ENCODE assay signal across 12 cellular contexts in the genomic region with DNA sequence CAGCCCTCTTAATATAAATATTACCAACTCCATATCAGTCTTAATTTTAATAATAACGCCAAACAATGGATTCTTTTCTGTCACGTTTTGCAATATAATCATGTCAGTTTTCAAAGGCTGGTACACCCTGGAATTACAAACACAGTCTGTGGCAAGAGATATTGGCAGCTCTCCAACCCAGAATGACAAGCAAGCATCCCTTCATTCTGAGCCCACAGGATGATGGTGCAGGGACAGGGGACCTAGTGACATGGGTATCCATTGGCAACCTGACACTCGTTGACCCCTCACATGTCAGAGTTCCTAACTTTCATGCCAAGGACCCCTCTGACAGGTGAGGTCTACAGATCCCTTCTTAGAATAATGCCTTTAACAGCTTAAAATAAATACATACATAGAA.
DNase-seq lines count a peak whose midpoint lies in the region; ATAC-seq and TF ChIP-seq lines count a peak whose summit lies in the region.
"Had no signal": no experiment of that assay in that cellular context is flagged by ENCODE, and none has a peak within 500 bp of the region (broad histone marks: within the 10 kb centered on the region; RNA-seq: fewer than 3 reads in every experiment).

No MANE protein-coding gene starts in this region.

- H3K27me3 Mint-ChIP-seq in CD14-positive monocyte (ENCODE audit: low read depth in 3 of 3): peaks cover 0 to 2% (median under 1%) of the 10 kb centered on the region in 3 donors

- no peaks in the 10 kb centered on the region for H3K27me3 ChIP-seq in IMR-90 (ENCODE audit: control insufficient read depth, insufficient read depth, low read length)
- no peaks in the 10 kb centered on the region for H3K27me3 ChIP-seq in hepatocyte
- H3K27me3 ChIP-seq: body of pancreas had no signal

- DNase-seq in CD14-positive monocyte (ENCODE audit: low spot score) (peak; percentile 64), IMR-90 (no peak), NOMO-1 treated with DMSO at 0.1 percent for 48 hours (lab: John Stamatoyannopoulos, UW; ENCODE audit: unreplicated experiment) (peak; percentile 36), hepatocyte (ENCODE audit: low spot score) (peak; percentile 38), 8988T (no peak), GM13976 (ENCODE audit: low spot score) (no peak)
- DNase-seq: activated CD8-positive, alpha-beta memory T cell treated with anti-CD3 and anti-CD28 coated beads, Interleukin-2, amount 50 U/mL, for 48 hours; body of pancreas; GOT3; T-helper 1 cell had no signal

- H4K8ac ChIP-seq in IMR-90 (ENCODE audit: low read depth in 2 of 2, low read length in 2 of 2): no peak overlapping the region

- no peak overlapping the region for H3K23ac ChIP-seq in IMR-90 (ENCODE audit: low read depth, low read length)

- H2AFZ ChIP-seq in IMR-90 (replicated peaks; ENCODE audit: low read length, poor library complexity) (no peak overlapping the region), hepatocyte (no peak overlapping the region)

- no peak overlapping the region for H4K5ac ChIP-seq in IMR-90 (ENCODE audit: low read depth, low read length)

- no peak overlapping the region for H3K4me2 ChIP-seq in IMR-90 (ENCODE audit: low read depth, low read length)
- H3K4me2 ChIP-seq in hepatocyte: no peak overlapping the region

- H3K36me3 Mint-ChIP-seq in CD14-positive monocyte: no peaks in the 10 kb centered on the region

- WGBS in IMR-90 (ENCODE audit: extremely low coverage in 2 of 2, insufficient read length in 1 of 2), 2 experiments: 25% methylated on average over 2 of the region's 3 CpGs; no CpG with 5 or more reads in 1 of the 2 experiments
- 83% methylated on average over 3 of the region's 3 CpGs for WGBS in hepatocyte (ENCODE audit: low lambda C conversion rate, missing lambda C conversion rate)

- no peak overlapping the region for H3K4me3 ChIP-seq in IMR-90 (ENCODE audit: insufficient read depth, low read depth, low read length)
- H3K4me3 ChIP-seq in hepatocyte: no peak overlapping the region
- H3K4me3 ChIP-seq: body of pancreas had no signal

- H3K4me1 ChIP-seq in IMR-90 (ENCODE audit: control insufficient read depth, insufficient read depth, low read length) (peaks cover 23% of the 10 kb centered on the region), hepatocyte (ENCODE audit: insufficient read depth) (peaks cover 50% of the 10 kb centered on the region)

- in situ Hi-C loops in IMR-90 (cut with MboI; ENCODE audit: low sequenced_read_pairs) (no loop called here), GM13976 (cut with MboI; ENCODE audit: low sequenced_read_pairs, unreplicated experiment) (no loop called here)

- TF ChIP-seq POLR2A in IMR-90 (IDR thresholded peaks at IDR 0.05; ENCODE audit: low read depth, low read length): no peak

- POLR2A ChIA-PET in IMR-90 (lab: Charles Lee; ENCODE audit: unreplicated experiment): no interaction called here

- no peak overlapping the region for H4K91ac ChIP-seq in IMR-90 (ENCODE audit: insufficient read depth, low read depth, low read length)

- H3K4me3 Mint-ChIP-seq in CD14-positive monocyte: no peak overlapping the region

- no peak overlapping the region for H2BK5ac ChIP-seq in IMR-90 (ENCODE audit: low read depth, low read length, poor library complexity, severe bottlenecking)

- H3K27ac ChIP-seq in IMR-90 (ENCODE audit: insufficient read depth, low read length): no peak overlapping the region
- H3K27ac ChIP-seq in hepatocyte: no peak overlapping the region

- peaks cover 0 to 2% (median 0%) of the 10 kb centered on the region in 7 donors for H3K9me3 Mint-ChIP-seq in CD14-positive monocyte

- intact Hi-C loops in CD14-positive monocyte (cut with micrococcal nuclease): no loop called here
- intact Hi-C loops in IMR-90 (cut with micrococcal nuclease): no loop called here

- CTCF ChIA-PET in IMR-90 (lab: Yijun Ruan, JAX): no interaction called here

- H3K14ac ChIP-seq in IMR-90 (replicated peaks; ENCODE audit: low read depth, low read length): no peak overlapping the region

- ATAC-seq in IMR-90 (ENCODE audit: low read depth): no peak
- no peak for ATAC-seq in GM21367 (IDR thresholded peaks at IDR 0.05; ENCODE audit: unreplicated experiment)
- ATAC-seq in HG03135 (IDR thresholded peaks at IDR 0.05; ENCODE audit: unreplicated experiment): no peak
- ATAC-seq: body of pancreas had no signal

- H3K9me3 ChIP-seq in IMR-90 (ENCODE audit: control insufficient read depth, insufficient read depth, low read length) (no peaks in the 10 kb centered on the region), hepatocyte (ENCODE audit: low read depth) (no peaks in the 10 kb centered on the region)
- H3K9me3 ChIP-seq: body of pancreas had no signal

- TF ChIP-seq RAD21 in IMR-90 (IDR thresholded peaks at IDR 0.05; ENCODE audit: low read length): no peak

- H3K9ac ChIP-seq in IMR-90 (ENCODE audit: low read depth, low read length): no peak overlapping the region

- no peaks in the 10 kb centered on the region for H3K9me2 ChIP-seq in hepatocyte (replicated peaks; ENCODE audit: insufficient read depth)

- BruUV-seq in IMR-90 (replicated peaks; lab: Mats Ljungman, UMichigan): no TSS peak

- H2AK5ac ChIP-seq in IMR-90 (ENCODE audit: low read depth, low read length): peak overlapping the region; percentile 86; the same call in 1 of the 2 replicates

- H3K79me2 ChIP-seq in hepatocyte: no peaks in the 10 kb centered on the region

- peaks cover 29% of the 10 kb centered on the region for H3K4me1 Mint-ChIP-seq in CD14-positive monocyte

- H2BK15ac ChIP-seq in IMR-90 (ENCODE audit: low read depth, low read length): peak overlapping the region; percentile 54; the same call in 1 of the 3 replicates

- TF ChIP-seq CTCF in CD14-positive monocyte (IDR thresholded peaks at IDR 0.05) (no peak), IMR-90 (conservative IDR thresholded peaks at IDR 0.05; ENCODE audit: low read depth, low read length) (no peak), hepatocyte (IDR thresholded peaks at IDR 0.05; ENCODE audit: poor library complexity) (no peak), GM13976 (IDR thresholded peaks at IDR 0.05; ENCODE audit: borderline replicate concordance, control extremely low read depth, extremely low read depth, insufficient read depth, missing control alignments) (no peak)

- H3K36me3 ChIP-seq in IMR-90 (ENCODE audit: control insufficient read depth, insufficient read depth, low read length) (no peaks in the 10 kb centered on the region), hepatocyte (replicated peaks; ENCODE audit: insufficient read depth, low read depth) (no peaks in the 10 kb centered on the region)

- H3K18ac ChIP-seq in IMR-90 (ENCODE audit: low read depth, low read length): no peak overlapping the region

- dilution Hi-C loops in IMR-90 (cut with HindIII; ENCODE audit: low sequenced_read_pairs, unreplicated experiment): no loop called here

- no peak overlapping the region for H3K56ac ChIP-seq in IMR-90 (ENCODE audit: extremely low read depth, insufficient read depth, low read length)

- H4K20me1 ChIP-seq in IMR-90 (ENCODE audit: insufficient read depth, low read length): no peaks in the 10 kb centered on the region
- no peaks in the 10 kb centered on the region for H4K20me1 ChIP-seq in hepatocyte (ENCODE audit: insufficient read depth, poor library complexity, severe bottlenecking)

- H3K27ac Mint-ChIP-seq in CD14-positive monocyte: no peak overlapping the region

- no peak overlapping the region for H2BK120ac ChIP-seq in IMR-90 (ENCODE audit: low read depth, low read length)

- no peak overlapping the region for H2AK9ac ChIP-seq in IMR-90 (replicated peaks; ENCODE audit: low read depth, low read length, poor library complexity)

- peaks cover 18% of the 10 kb centered on the region for H3K9me1 ChIP-seq in IMR-90 (ENCODE audit: insufficient read depth, low read length)

- H3K4ac ChIP-seq in IMR-90 (ENCODE audit: low read depth, low read length): peak overlapping the region; percentile 53

- peak overlapping the region; percentile 46; the same call in 1 of the 2 replicates for H2BK20ac ChIP-seq in IMR-90 (ENCODE audit: low read depth, low read length)

- peaks cover 6 to 12% of the 10 kb centered on the region in 2 experiments; a peak in 2 of 4 replicates for H3K79me1 ChIP-seq in IMR-90 (ENCODE audit: low read depth in 1 of 2, low read length in 2 of 2)

TF ChIP-seq in IMR-90, 13 proteins besides CTCF, POLR2A, EP300 and RAD21:
- TF ChIP-seq, protein P1, sequence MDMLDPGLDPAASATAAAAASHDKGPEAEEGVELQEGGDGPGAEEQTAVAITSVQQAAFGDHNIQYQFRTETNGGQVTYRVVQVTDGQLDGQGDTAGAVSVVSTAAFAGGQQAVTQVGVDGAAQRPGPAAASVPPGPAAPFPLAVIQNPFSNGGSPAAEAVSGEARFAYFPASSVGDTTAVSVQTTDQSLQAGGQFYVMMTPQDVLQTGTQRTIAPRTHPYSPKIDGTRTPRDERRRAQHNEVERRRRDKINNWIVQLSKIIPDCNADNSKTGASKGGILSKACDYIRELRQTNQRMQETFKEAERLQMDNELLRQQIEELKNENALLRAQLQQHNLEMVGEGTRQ (IDR thresholded peaks at IDR 0.05; ENCODE audit: low read depth, low read length): no peak
- TF ChIP-seq BHLHE40 (IDR thresholded peaks at IDR 0.05; ENCODE audit: low read depth, low read length): no peak
- TF ChIP-seq FOS (IDR thresholded peaks at IDR 0.05; ENCODE audit: low read depth, low read length): no peak
- TF ChIP-seq SMC3 (IDR thresholded peaks at IDR 0.05; ENCODE audit: low read depth, low read length): no peak
- no peak for TF ChIP-seq CEBPB (IDR thresholded peaks at IDR 0.05; ENCODE audit: low read depth, low read length)
- no peak for TF ChIP-seq NFE2L2 (IDR thresholded peaks at IDR 0.05; ENCODE audit: low read depth, low read length)
- TF ChIP-seq RCOR1 (IDR thresholded peaks at IDR 0.05; ENCODE audit: insufficient replicate concordance, low read length): no peak
- TF ChIP-seq RFX5 (IDR thresholded peaks at IDR 0.05; ENCODE audit: low read depth, low read length): no peak
- TF ChIP-seq, protein P2, sequence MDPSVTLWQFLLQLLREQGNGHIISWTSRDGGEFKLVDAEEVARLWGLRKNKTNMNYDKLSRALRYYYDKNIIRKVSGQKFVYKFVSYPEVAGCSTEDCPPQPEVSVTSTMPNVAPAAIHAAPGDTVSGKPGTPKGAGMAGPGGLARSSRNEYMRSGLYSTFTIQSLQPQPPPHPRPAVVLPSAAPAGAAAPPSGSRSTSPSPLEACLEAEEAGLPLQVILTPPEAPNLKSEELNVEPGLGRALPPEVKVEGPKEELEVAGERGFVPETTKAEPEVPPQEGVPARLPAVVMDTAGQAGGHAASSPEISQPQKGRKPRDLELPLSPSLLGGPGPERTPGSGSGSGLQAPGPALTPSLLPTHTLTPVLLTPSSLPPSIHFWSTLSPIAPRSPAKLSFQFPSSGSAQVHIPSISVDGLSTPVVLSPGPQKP (IDR thresholded peaks at IDR 0.05; ENCODE audit: borderline replicate concordance, low read depth, low read length): no peak
- no peak for TF ChIP-seq CHD1 (IDR thresholded peaks at IDR 0.05; ENCODE audit: low read depth, low read length)
- TF ChIP-seq MAZ (IDR thresholded peaks at IDR 0.05; ENCODE audit: borderline replicate concordance, low read depth, low read length): no peak
- TF ChIP-seq MXI1 (IDR thresholded peaks at IDR 0.05; ENCODE audit: borderline replicate concordance, low read depth, low read length): no peak
- TF ChIP-seq MAFK (IDR thresholded peaks at IDR 0.05; ENCODE audit: low read depth, low read length): no peak

Comparison
In these comparisons a context has a peak if more than half of its experiments do, and no peak if none do; other contexts are left out.
1. DNase-seq: peak in CD14-positive monocyte (single experiment), NOMO-1 treated with DMSO at 0.1 percent for 48 hours (single experiment) and hepatocyte (single experiment); none in IMR-90 (single experiment), 8988T (single experiment) and GM13976 (single experiment).